Comparison of ENCODE assay signal across 1 cellular context in the genomic region with DNA sequence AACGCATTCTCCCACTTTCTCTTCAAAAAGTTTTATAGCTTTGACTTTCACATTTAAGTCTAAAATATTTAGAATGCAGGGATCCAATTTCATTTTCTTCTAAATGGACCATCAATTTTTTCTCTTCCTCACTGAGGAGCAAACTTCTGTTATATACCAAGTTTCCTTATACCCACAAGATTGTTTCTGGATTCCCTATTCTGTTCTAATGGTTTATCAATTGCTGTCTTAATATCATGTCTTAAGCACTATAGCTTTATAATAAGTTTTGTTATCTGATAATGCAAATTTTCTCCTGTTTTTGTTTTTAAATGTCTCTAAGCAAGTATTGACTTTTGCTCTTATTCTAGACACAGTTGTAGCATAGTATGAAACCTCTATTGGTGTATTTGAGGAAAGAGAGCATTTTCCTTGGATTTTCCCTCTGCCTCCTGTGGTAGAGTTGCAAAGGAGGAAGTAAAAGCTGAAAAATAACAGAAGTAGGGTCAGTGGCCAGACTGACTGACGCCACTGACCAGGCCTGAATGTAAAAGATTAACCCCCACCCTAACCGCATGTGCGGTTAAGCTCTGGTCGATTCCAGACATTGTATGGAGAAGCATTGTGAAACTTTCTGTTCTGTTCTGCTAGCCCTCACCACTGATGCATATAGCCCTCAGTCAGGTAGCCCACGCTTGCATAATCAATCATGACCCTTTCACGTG.
TF ChIP-seq lines count a peak whose summit lies in the region.

No MANE protein-coding gene starts in this region.

TF ChIP-seq in K562, 482 proteins besides CTCF, POLR2A, EP300 and RAD21 (continued from another document and continues in another):
- TF ChIP-seq, protein P1, sequence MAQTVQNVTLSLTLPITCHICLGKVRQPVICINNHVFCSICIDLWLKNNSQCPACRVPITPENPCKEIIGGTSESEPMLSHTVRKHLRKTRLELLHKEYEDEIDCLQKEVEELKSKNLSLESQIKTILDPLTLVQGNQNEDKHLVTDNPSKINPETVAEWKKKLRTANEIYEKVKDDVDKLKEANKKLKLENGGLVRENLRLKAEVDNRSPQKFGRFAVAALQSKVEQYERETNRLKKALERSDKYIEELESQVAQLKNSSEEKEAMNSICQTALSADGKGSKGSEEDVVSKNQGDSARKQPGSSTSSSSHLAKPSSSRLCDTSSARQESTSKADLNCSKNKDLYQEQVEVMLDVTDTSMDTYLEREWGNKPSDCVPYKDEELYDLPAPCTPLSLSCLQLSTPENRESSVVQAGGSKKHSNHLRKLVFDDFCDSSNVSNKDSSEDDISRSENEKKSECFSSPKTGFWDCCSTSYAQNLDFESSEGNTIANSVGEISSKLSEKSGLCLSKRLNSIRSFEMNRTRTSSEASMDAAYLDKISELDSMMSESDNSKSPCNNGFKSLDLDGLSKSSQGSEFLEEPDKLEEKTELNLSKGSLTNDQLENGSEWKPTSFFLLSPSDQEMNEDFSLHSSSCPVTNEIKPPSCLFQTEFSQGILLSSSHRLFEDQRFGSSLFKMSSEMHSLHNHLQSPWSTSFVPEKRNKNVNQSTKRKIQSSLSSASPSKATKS (CRISPR knock-in tag; IDR thresholded peaks at IDR 0.05): no peak
- TF ChIP-seq GTF2F1 (IDR thresholded peaks at IDR 0.05; ENCODE audit: low read depth, low read length) (no peak), SIN3B (IDR thresholded peaks at IDR 0.05; ENCODE audit: low read depth) (no peak), FOXM1 (IDR thresholded peaks at IDR 0.05; ENCODE audit: low read depth) (peak; percentile 84), FOXM1 (CRISPR knock-in tag; IDR thresholded peaks at IDR 0.05; ENCODE audit: low read depth) (peak; percentile 52; the same call in 1 of the 2 replicates), RFX7 (CRISPR knock-in tag; IDR thresholded peaks at IDR 0.05) (no peak), ZNF695 (CRISPR knock-in tag; IDR thresholded peaks at IDR 0.05) (no peak), MCM3 (IDR thresholded peaks at IDR 0.05) (no peak), OTX1 (CRISPR knock-in tag; IDR thresholded peaks at IDR 0.05) (no peak), ZFP30 (CRISPR knock-in tag; IDR thresholded peaks at IDR 0.05; ENCODE audit: borderline replicate concordance) (no peak), HMG20A (CRISPR knock-in tag; conservative IDR thresholded peaks at IDR 0.05) (no peak), EWSR1 (IDR thresholded peaks at IDR 0.05; ENCODE audit: borderline replicate concordance, low read depth, partially characterized antibody) (no peak), ZNF324 (CRISPR knock-in tag; IDR thresholded peaks at IDR 0.05) (no peak), POLR2B (IDR thresholded peaks at IDR 0.05; ENCODE audit: low read depth, partially characterized antibody) (no peak), BRD9 (IDR thresholded peaks at IDR 0.05; ENCODE audit: low read depth, partially characterized antibody) (no peak), HDAC2 (IDR thresholded peaks at IDR 0.05) (peak; percentile 73; the same call in 1 of the 2 replicates), NELFE (IDR thresholded peaks at IDR 0.05; ENCODE audit: insufficient read depth, insufficient read length) (no peak), EP400 (IDR thresholded peaks at IDR 0.05) (peak; percentile 50), PHF21A (IDR thresholded peaks at IDR 0.05; ENCODE audit: borderline replicate concordance, low read depth) (no peak), RBM22 (IDR thresholded peaks at IDR 0.05; ENCODE audit: low read depth, low read length, poor library complexity, severe bottlenecking) (no peak), POLR3G (IDR thresholded peaks at IDR 0.05; ENCODE audit: extremely low read depth, insufficient read length, insufficient replicate concordance) (no peak), ZNF583 (CRISPR knock-in tag; IDR thresholded peaks at IDR 0.05) (no peak), CTBP1 (IDR thresholded peaks at IDR 0.05; ENCODE audit: borderline replicate concordance) (peak; percentile 80; the same call in 1 of the 2 replicates)
- TF ChIP-seq, protein P2, sequence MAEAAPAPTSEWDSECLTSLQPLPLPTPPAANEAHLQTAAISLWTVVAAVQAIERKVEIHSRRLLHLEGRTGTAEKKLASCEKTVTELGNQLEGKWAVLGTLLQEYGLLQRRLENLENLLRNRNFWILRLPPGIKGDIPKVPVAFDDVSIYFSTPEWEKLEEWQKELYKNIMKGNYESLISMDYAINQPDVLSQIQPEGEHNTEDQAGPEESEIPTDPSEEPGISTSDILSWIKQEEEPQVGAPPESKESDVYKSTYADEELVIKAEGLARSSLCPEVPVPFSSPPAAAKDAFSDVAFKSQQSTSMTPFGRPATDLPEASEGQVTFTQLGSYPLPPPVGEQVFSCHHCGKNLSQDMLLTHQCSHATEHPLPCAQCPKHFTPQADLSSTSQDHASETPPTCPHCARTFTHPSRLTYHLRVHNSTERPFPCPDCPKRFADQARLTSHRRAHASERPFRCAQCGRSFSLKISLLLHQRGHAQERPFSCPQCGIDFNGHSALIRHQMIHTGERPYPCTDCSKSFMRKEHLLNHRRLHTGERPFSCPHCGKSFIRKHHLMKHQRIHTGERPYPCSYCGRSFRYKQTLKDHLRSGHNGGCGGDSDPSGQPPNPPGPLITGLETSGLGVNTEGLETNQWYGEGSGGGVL (CRISPR knock-in tag; IDR thresholded peaks at IDR 0.05): no peak
- TF ChIP-seq, protein P3, sequence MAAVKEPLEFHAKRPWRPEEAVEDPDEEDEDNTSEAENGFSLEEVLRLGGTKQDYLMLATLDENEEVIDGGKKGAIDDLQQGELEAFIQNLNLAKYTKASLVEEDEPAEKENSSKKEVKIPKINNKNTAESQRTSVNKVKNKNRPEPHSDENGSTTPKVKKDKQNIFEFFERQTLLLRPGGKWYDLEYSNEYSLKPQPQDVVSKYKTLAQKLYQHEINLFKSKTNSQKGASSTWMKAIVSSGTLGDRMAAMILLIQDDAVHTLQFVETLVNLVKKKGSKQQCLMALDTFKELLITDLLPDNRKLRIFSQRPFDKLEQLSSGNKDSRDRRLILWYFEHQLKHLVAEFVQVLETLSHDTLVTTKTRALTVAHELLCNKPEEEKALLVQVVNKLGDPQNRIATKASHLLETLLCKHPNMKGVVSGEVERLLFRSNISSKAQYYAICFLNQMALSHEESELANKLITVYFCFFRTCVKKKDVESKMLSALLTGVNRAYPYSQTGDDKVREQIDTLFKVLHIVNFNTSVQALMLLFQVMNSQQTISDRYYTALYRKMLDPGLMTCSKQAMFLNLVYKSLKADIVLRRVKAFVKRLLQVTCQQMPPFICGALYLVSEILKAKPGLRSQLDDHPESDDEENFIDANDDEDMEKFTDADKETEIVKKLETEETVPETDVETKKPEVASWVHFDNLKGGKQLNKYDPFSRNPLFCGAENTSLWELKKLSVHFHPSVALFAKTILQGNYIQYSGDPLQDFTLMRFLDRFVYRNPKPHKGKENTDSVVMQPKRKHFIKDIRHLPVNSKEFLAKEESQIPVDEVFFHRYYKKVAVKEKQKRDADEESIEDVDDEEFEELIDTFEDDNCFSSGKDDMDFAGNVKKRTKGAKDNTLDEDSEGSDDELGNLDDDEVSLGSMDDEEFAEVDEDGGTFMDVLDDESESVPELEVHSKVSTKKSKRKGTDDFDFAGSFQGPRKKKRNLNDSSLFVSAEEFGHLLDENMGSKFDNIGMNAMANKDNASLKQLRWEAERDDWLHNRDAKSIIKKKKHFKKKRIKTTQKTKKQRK (IDR thresholded peaks at IDR 0.05; ENCODE audit: borderline replicate concordance, low read depth, low read length): no peak
- TF ChIP-seq, protein P4, sequence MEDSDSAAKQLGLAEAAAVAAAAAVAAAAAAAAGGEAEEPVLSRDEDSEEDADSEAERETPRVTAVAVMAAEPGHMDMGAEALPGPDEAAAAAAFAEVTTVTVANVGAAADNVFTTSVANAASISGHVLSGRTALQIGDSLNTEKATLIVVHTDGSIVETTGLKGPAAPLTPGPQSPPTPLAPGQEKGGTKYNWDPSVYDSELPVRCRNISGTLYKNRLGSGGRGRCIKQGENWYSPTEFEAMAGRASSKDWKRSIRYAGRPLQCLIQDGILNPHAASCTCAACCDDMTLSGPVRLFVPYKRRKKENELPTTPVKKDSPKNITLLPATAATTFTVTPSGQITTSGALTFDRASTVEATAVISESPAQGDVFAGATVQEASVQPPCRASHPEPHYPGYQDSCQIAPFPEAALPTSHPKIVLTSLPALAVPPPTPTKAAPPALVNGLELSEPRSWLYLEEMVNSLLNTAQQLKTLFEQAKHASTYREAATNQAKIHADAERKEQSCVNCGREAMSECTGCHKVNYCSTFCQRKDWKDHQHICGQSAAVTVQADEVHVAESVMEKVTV (CRISPR knock-in tag; IDR thresholded peaks at IDR 0.05): no peak
- TF ChIP-seq, protein P5, sequence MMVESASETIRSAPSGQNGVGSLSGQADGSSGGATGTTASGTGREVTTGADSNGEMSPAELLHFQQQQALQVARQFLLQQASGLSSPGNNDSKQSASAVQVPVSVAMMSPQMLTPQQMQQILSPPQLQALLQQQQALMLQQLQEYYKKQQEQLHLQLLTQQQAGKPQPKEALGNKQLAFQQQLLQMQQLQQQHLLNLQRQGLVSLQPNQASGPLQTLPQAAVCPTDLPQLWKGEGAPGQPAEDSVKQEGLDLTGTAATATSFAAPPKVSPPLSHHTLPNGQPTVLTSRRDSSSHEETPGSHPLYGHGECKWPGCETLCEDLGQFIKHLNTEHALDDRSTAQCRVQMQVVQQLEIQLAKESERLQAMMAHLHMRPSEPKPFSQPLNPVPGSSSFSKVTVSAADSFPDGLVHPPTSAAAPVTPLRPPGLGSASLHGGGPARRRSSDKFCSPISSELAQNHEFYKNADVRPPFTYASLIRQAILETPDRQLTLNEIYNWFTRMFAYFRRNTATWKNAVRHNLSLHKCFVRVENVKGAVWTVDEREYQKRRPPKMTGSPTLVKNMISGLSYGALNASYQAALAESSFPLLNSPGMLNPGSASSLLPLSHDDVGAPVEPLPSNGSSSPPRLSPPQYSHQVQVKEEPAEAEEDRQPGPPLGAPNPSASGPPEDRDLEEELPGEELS (CRISPR knock-in tag; IDR thresholded peaks at IDR 0.05; ENCODE audit: borderline replicate concordance): no peak
- TF ChIP-seq, protein P6, sequence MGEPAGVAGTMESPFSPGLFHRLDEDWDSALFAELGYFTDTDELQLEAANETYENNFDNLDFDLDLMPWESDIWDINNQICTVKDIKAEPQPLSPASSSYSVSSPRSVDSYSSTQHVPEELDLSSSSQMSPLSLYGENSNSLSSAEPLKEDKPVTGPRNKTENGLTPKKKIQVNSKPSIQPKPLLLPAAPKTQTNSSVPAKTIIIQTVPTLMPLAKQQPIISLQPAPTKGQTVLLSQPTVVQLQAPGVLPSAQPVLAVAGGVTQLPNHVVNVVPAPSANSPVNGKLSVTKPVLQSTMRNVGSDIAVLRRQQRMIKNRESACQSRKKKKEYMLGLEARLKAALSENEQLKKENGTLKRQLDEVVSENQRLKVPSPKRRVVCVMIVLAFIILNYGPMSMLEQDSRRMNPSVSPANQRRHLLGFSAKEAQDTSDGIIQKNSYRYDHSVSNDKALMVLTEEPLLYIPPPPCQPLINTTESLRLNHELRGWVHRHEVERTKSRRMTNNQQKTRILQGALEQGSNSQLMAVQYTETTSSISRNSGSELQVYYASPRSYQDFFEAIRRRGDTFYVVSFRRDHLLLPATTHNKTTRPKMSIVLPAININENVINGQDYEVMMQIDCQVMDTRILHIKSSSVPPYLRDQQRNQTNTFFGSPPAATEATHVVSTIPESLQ (CRISPR knock-in tag; IDR thresholded peaks at IDR 0.05): no peak
- TF ChIP-seq, protein P7, sequence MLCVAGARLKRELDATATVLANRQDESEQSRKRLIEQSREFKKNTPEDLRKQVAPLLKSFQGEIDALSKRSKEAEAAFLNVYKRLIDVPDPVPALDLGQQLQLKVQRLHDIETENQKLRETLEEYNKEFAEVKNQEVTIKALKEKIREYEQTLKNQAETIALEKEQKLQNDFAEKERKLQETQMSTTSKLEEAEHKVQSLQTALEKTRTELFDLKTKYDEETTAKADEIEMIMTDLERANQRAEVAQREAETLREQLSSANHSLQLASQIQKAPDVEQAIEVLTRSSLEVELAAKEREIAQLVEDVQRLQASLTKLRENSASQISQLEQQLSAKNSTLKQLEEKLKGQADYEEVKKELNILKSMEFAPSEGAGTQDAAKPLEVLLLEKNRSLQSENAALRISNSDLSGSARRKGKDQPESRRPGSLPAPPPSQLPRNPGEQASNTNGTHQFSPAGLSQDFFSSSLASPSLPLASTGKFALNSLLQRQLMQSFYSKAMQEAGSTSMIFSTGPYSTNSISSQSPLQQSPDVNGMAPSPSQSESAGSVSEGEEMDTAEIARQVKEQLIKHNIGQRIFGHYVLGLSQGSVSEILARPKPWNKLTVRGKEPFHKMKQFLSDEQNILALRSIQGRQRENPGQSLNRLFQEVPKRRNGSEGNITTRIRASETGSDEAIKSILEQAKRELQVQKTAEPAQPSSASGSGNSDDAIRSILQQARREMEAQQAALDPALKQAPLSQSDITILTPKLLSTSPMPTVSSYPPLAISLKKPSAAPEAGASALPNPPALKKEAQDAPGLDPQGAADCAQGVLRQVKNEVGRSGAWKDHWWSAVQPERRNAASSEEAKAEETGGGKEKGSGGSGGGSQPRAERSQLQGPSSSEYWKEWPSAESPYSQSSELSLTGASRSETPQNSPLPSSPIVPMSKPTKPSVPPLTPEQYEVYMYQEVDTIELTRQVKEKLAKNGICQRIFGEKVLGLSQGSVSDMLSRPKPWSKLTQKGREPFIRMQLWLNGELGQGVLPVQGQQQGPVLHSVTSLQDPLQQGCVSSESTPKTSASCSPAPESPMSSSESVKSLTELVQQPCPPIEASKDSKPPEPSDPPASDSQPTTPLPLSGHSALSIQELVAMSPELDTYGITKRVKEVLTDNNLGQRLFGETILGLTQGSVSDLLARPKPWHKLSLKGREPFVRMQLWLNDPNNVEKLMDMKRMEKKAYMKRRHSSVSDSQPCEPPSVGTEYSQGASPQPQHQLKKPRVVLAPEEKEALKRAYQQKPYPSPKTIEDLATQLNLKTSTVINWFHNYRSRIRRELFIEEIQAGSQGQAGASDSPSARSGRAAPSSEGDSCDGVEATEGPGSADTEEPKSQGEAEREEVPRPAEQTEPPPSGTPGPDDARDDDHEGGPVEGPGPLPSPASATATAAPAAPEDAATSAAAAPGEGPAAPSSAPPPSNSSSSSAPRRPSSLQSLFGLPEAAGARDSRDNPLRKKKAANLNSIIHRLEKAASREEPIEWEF (CRISPR knock-in tag; IDR thresholded peaks at IDR 0.05): 0 out of 2 replicates have a peak, but pooled peaks have one; percentile 41
- TF ChIP-seq, protein P8, sequence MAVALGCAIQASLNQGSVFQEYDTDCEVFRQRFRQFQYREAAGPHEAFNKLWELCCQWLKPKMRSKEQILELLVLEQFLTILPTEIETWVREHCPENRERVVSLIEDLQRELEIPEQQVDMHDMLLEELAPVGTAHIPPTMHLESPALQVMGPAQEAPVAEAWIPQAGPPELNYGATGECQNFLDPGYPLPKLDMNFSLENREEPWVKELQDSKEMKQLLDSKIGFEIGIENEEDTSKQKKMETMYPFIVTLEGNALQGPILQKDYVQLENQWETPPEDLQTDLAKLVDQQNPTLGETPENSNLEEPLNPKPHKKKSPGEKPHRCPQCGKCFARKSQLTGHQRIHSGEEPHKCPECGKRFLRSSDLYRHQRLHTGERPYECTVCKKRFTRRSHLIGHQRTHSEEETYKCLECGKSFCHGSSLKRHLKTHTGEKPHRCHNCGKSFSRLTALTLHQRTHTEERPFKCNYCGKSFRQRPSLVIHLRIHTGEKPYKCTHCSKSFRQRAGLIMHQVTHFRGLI (CRISPR knock-in tag; IDR thresholded peaks at IDR 0.05): no peak
- TF ChIP-seq, protein P9, sequence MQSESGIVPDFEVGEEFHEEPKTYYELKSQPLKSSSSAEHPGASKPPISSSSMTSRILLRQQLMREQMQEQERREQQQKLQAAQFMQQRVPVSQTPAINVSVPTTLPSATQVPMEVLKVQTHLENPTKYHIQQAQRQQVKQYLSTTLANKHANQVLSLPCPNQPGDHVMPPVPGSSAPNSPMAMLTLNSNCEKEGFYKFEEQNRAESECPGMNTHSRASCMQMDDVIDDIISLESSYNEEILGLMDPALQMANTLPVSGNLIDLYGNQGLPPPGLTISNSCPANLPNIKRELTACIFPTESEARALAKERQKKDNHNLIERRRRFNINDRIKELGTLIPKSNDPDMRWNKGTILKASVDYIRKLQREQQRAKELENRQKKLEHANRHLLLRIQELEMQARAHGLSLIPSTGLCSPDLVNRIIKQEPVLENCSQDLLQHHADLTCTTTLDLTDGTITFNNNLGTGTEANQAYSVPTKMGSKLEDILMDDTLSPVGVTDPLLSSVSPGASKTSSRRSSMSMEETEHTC (IDR thresholded peaks at IDR 0.05): no peak; the same call in 1 of the 2 replicates
